21 cellular contexts compared by ENCODE assay signal in the genomic region with DNA sequence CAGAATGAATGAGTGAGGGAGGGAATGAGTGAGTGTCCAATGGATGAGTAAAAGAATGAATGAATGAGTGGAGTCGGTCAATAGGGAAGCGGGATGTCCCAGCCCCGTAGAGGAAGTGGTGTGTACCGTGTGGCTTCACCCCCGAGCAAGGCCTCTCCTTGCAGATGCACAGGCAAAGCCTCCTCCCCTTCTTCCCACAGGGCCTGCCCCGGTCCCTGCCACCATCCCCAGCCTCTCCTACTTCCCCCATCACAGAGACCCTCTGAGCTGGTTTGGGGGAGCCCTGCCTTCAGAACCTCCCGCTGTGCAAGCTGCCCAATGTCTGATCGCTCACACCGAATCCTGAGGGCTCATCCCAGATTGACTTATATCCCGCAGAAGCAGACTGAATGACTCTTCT. TPM values are rescaled to one million over a fixed set of nuclear protein-coding genes. Genes with fewer than 3 reads are reported as not detected.
"Had no signal": no experiment of that assay in that cellular context is flagged by ENCODE, and none has a peak within 500 bp of the region (broad histone marks: within the 10 kb centered on the region; RNA-seq: fewer than 3 reads in every experiment).

No MANE protein-coding gene starts in this region.

- H3K4me1 ChIP-seq: parathyroid adenoma had no signal

- H3K9me3 Mint-ChIP-seq: activated T-cell treated with anti-CD3 and anti-CD28 coated beads, Interleukin-2, amount 50 U/mL, for 24 hours; natural killer cell treated with Interleukin-12 subunit alpha and Interleukin-12 subunit beta and Interleukin-15 and Interleukin-18, amount 100 ng/mL, for 72 hours; stimulated activated memory B cell treated with anti-CD40 and anti-IgM and Interleukin-4, amounts not matched to agents 10 μg/mL and 1 μg/mL and 100 μg/mL, for 72 hours; T-helper 2 cell treated with Interferon-gamma antibody and Interleukin-4, amounts not matched to agents 5 μg/mL and 100 μg/mL, for 36 hours had no signal

- H3K27ac ChIP-seq: brain microvascular endothelial cell, dorsolateral prefrontal cortex, left lung, parathyroid adenoma, transverse colon had no signal

- H3K36me3 Mint-ChIP-seq: activated CD8-positive, alpha-beta memory T cell treated with anti-CD3 and anti-CD28 coated beads, Interleukin-2, amount 10 ng/mL, durations not matched to agents 7 days and 5 days; activated naive CD8-positive, alpha-beta T cell; natural killer cell treated with Interleukin-12 subunit alpha and Interleukin-12 subunit beta and Interleukin-15 and Interleukin-18, amount 100 ng/mL, for 72 hours; stimulated activated memory B cell treated with anti-CD40 and anti-IgM and Interleukin-4, amounts not matched to agents 10 μg/mL and 1 μg/mL and 100 μg/mL, for 72 hours had no signal

- H3K36me3 ChIP-seq: brain microvascular endothelial cell, left lung, transverse colon had no signal

- H3K9me3 ChIP-seq: esophagus muscularis mucosa, left lung, transverse colon had no signal

- ATAC-seq: activated CD8-positive, alpha-beta memory T cell treated with anti-CD3 and anti-CD28 coated beads, Interleukin-2, amount 10 ng/mL, durations not matched to agents 7 days and 5 days; left lung; natural killer cell treated with Interleukin-12 subunit alpha and Interleukin-12 subunit beta and Interleukin-15 and Interleukin-18, amount 100 ng/mL, for 72 hours; stimulated activated memory B cell treated with anti-CD40 and anti-IgM and Interleukin-4, amounts not matched to agents 10 μg/mL and 1 μg/mL and 100 μg/mL, for 72 hours had no signal

- H3K4me3 ChIP-seq: dorsolateral prefrontal cortex, esophagus muscularis mucosa, left lung, smooth muscle cell, transverse colon had no signal

- H3K27me3 Mint-ChIP-seq: activated CD8-positive, alpha-beta memory T cell treated with anti-CD3 and anti-CD28 coated beads, Interleukin-2, amount 10 ng/mL, durations not matched to agents 7 days and 5 days; activated naive CD8-positive, alpha-beta T cell; activated T-cell treated with anti-CD3 and anti-CD28 coated beads, Interleukin-2, amount 50 U/mL, for 24 hours; natural killer cell treated with Interleukin-12 subunit alpha and Interleukin-12 subunit beta and Interleukin-15 and Interleukin-18, amount 100 ng/mL, for 72 hours had no signal

- DNase-seq: activated CD4-positive, alpha-beta T cell treated with anti-CD3 and anti-CD28 coated beads, Interleukin-2, amount 50 U/mL, for 48 hours; activated CD4-positive, CD25-positive, alpha-beta regulatory T cell treated with anti-CD3 and anti-CD28 coated beads, Interleukin-2, amount 50 U/mL, for 72 hours; activated CD8-positive, alpha-beta memory T cell treated with anti-CD3 and anti-CD28 coated beads, Interleukin-2, amount 10 ng/mL, durations not matched to agents 7 days and 5 days; activated gamma-delta T cell; activated T-cell treated with anti-CD3 and anti-CD28 coated beads, Interleukin-2, amount 50 U/mL, for 24 hours; amygdala; brain microvascular endothelial cell; dorsolateral prefrontal cortex; head of caudate nucleus; mesenchymal stem cell; substantia nigra; SW 1271; transverse colon had no signal

- H3K27me3 ChIP-seq: brain microvascular endothelial cell, esophagus muscularis mucosa, left lung, transverse colon had no signal

- H3K4me1 Mint-ChIP-seq: activated CD8-positive, alpha-beta memory T cell treated with anti-CD3 and anti-CD28 coated beads, Interleukin-2, amount 10 ng/mL, durations not matched to agents 7 days and 5 days; stimulated activated memory B cell treated with anti-CD40 and anti-IgM and Interleukin-4, amounts not matched to agents 10 μg/mL and 1 μg/mL and 100 μg/mL, for 72 hours had no signal

- H3K27ac Mint-ChIP-seq: activated CD8-positive, alpha-beta memory T cell treated with anti-CD3 and anti-CD28 coated beads, Interleukin-2, amount 10 ng/mL, durations not matched to agents 7 days and 5 days; activated naive CD8-positive, alpha-beta T cell; activated T-cell treated with anti-CD3 and anti-CD28 coated beads, Interleukin-2, amount 50 U/mL, for 24 hours; natural killer cell treated with Interleukin-12 subunit alpha and Interleukin-12 subunit beta and Interleukin-15 and Interleukin-18, amount 100 ng/mL, for 72 hours; stimulated activated memory B cell treated with anti-CD40 and anti-IgM and Interleukin-4, amounts not matched to agents 10 μg/mL and 1 μg/mL and 100 μg/mL, for 72 hours; T-helper 2 cell treated with Interferon-gamma antibody and Interleukin-4, amounts not matched to agents 5 μg/mL and 100 μg/mL, for 36 hours had no signal

- H3K4me3 Mint-ChIP-seq: activated CD8-positive, alpha-beta memory T cell treated with anti-CD3 and anti-CD28 coated beads, Interleukin-2, amount 10 ng/mL, durations not matched to agents 7 days and 5 days; activated naive CD8-positive, alpha-beta T cell; activated T-cell treated with anti-CD3 and anti-CD28 coated beads, Interleukin-2, amount 50 U/mL, for 24 hours; natural killer cell treated with Interleukin-12 subunit alpha and Interleukin-12 subunit beta and Interleukin-15 and Interleukin-18, amount 100 ng/mL, for 72 hours; stimulated activated memory B cell treated with anti-CD40 and anti-IgM and Interleukin-4, amounts not matched to agents 10 μg/mL and 1 μg/mL and 100 μg/mL, for 72 hours; T-helper 2 cell treated with Interferon-gamma antibody and Interleukin-4, amounts not matched to agents 5 μg/mL and 100 μg/mL, for 36 hours had no signal

RNA-seq across cellular contexts. Expression of a gene that starts 13.6 kb away (rescaled TPM):
- total RNA-seq: activated CD8-positive, alpha-beta memory T cell treated with anti-CD3 and anti-CD28 coated beads, Interleukin-2, amount 10 ng/mL, durations not matched to agents 7 days and 5 days; natural killer cell treated with Interleukin-12 subunit alpha and Interleukin-12 subunit beta and Interleukin-15 and Interleukin-18, amount 100 ng/mL, for 72 hours had no signal
